Comparison of ENCODE assay signal across 12 cellular contexts in genomic region chr18:96767-97131, GRCh38. TPM values are rescaled to one million over a fixed set of nuclear protein-coding genes. Genes with fewer than 3 reads are reported as not detected.
"Had no signal": no experiment of that assay in that cellular context is flagged by ENCODE, and none has a peak within 500 bp of the region (broad histone marks: within the 10 kb centered on the region; RNA-seq: fewer than 3 reads in every experiment).

No MANE protein-coding gene starts in this region.

RNA-seq across cellular contexts. Expression of gene TUBB8B, which starts 47.3 kb away (rescaled TPM):
- total RNA-seq: heart left ventricle; kidney epithelial cell; left ventricle myocardium superior; lung; mononuclear cell; naive thymus-derived CD4-positive, alpha-beta T cell; posterior vena cava; right cardiac atrium; temporal lobe; tibial nerve; ureter had no signal
- polyA plus RNA-seq: heart left ventricle; naive thymus-derived CD4-positive, alpha-beta T cell; neural cell; right cardiac atrium had no signal
